In genomic region chr2:70887550-70888229, GRCh38 we compare ENCODE assay signal across 8 cellular contexts. TPM values are rescaled to one million over a fixed set of nuclear protein-coding genes. Genes with fewer than 3 reads are reported as not detected.
A peak's percentile ranks its signal among the peaks of the same experiment; 100 is the strongest.
DNase-seq lines count a peak whose midpoint lies in the region; ATAC-seq and TF ChIP-seq lines count a peak whose summit lies in the region.

No MANE protein-coding gene starts in this region.

- H3K27ac Mint-ChIP-seq in CD14-positive monocyte: peak overlapping the region in 2 of 7 donors; percentile 68 to 83
- H3K27ac Mint-ChIP-seq in activated naive CD4-positive, alpha-beta T cell treated with anti-CD3 and anti-CD28 coated beads, Interleukin-2, amount 50 U/mL, for 24 hours: no peak overlapping the region

- no peak overlapping the region for H2AFZ ChIP-seq in OCI-LY7 (ENCODE audit: low read length)

- DNase-seq in CD14-positive monocyte (ENCODE audit: low spot score) (peak; percentile 32), islet precursor cell (peak; percentile 70), T-helper 9 cell (no peak), OCI-LY7 (ENCODE audit: low spot score) (no peak)
- DNase-seq in stimulated activated CD4-positive, alpha-beta T cell treated with anti-CD3 and anti-CD28 coated beads, Interleukin-4, amount 100 ng/mL, for 4 hours: peak; percentile 16 to 52

- no peaks in the 10 kb centered on the region for H4K20me1 ChIP-seq in OCI-LY7 (ENCODE audit: insufficient read depth, low read length)

- no peaks in the 10 kb centered on the region for H3K9me3 ChIP-seq in HUES6 (ENCODE audit: control insufficient read depth, insufficient read depth, low read depth, low read length)
- H3K9me3 ChIP-seq in OCI-LY7 (ENCODE audit: low read length): no peaks in the 10 kb centered on the region

- peaks cover 3% of the 10 kb centered on the region; the same call in 1 of the 2 replicates for H3K4me1 ChIP-seq in HUES6 (ENCODE audit: control insufficient read depth, insufficient read depth, low read length)
- no peaks in the 10 kb centered on the region for H3K4me1 ChIP-seq in OCI-LY7 (ENCODE audit: insufficient read depth, low read length, poor library complexity, severe bottlenecking)

- intact Hi-C loops in CD14-positive monocyte (cut with micrococcal nuclease): no loop called here
- intact Hi-C loops in OCI-LY7 (cut with micrococcal nuclease; ENCODE audit: unreplicated experiment): no loop called here

- peaks cover 89 to 92% (median 90%) of the 10 kb centered on the region in 3 donors for H3K27me3 Mint-ChIP-seq in CD14-positive monocyte (ENCODE audit: low read depth in 3 of 3)
- H3K27me3 Mint-ChIP-seq in activated naive CD4-positive, alpha-beta T cell treated with anti-CD3 and anti-CD28 coated beads, Interleukin-2, amount 50 U/mL, for 24 hours: peaks cover 59% of the 10 kb centered on the region

- no peaks in the 10 kb centered on the region for H3K9me2 ChIP-seq in OCI-LY7 (ENCODE audit: insufficient read depth, low read length)

- no peaks in the 10 kb centered on the region for H3K36me3 ChIP-seq in HUES6 (ENCODE audit: control insufficient read depth, insufficient read depth, low read length)
- no peaks in the 10 kb centered on the region for H3K36me3 ChIP-seq in OCI-LY7 (ENCODE audit: insufficient read depth, low read length)

- no peak overlapping the region for H3K27ac ChIP-seq in HUES6 (ENCODE audit: low read depth, low read length)
- no peak overlapping the region for H3K27ac ChIP-seq in OCI-LY7 (ENCODE audit: low read depth, low read length, poor library complexity, severe bottlenecking)

- peaks cover 28% of the 10 kb centered on the region for H3K4me1 Mint-ChIP-seq in CD14-positive monocyte
- H3K4me1 Mint-ChIP-seq in activated naive CD4-positive, alpha-beta T cell treated with anti-CD3 and anti-CD28 coated beads, Interleukin-2, amount 50 U/mL, for 24 hours: peaks cover 31% of the 10 kb centered on the region

- CTCF ChIA-PET in OCI-LY7 (lab: Charles Lee; ENCODE audit: unreplicated experiment): interaction anchor here (0.6 kb wide), 1 partner anchor 704 kb away, joined by 4 read pairs; no protein-coding TSS in a partner anchor

- H3K4me3 Mint-ChIP-seq in CD14-positive monocyte: peak overlapping the region; percentile 65 to 92
- peak overlapping the region; percentile 81 for H3K4me3 Mint-ChIP-seq in activated naive CD4-positive, alpha-beta T cell treated with anti-CD3 and anti-CD28 coated beads, Interleukin-2, amount 50 U/mL, for 24 hours

- peaks cover 100% of the 10 kb centered on the region for H3K27me3 ChIP-seq in HUES6 (ENCODE audit: control insufficient read depth, insufficient read depth, low read length)

- H3K9me3 Mint-ChIP-seq in CD14-positive monocyte: peaks cover 0 to 31% (median 10%) of the 10 kb centered on the region in 7 donors
- H3K9me3 Mint-ChIP-seq in activated naive CD4-positive, alpha-beta T cell treated with anti-CD3 and anti-CD28 coated beads, Interleukin-2, amount 50 U/mL, for 24 hours: peaks cover 7% of the 10 kb centered on the region

- H3K4me2 ChIP-seq in OCI-LY7 (ENCODE audit: low read length): no peak overlapping the region

- no peak for ATAC-seq in HG03442 (IDR thresholded peaks at IDR 0.05; ENCODE audit: unreplicated experiment)

- no TSS peak for BruUV-seq in OCI-LY7 (replicated peaks; lab: Mats Ljungman, UMichigan)

- POLR2A ChIA-PET in OCI-LY7 (lab: Charles Lee): no interaction called here

- H3K36me3 Mint-ChIP-seq in CD14-positive monocyte: peaks cover 6 to 13% of the 10 kb centered on the region in 2 donors
- peaks cover 2% of the 10 kb centered on the region for H3K36me3 Mint-ChIP-seq in activated naive CD4-positive, alpha-beta T cell treated with anti-CD3 and anti-CD28 coated beads, Interleukin-2, amount 50 U/mL, for 24 hours

- H3K4me3 ChIP-seq in HUES6 (ENCODE audit: low read depth, low read length): peak overlapping the region; percentile 71
- H3K4me3 ChIP-seq in OCI-LY7 (ENCODE audit: low read depth, low read length, poor library complexity, severe bottlenecking): no peak overlapping the region

- peak overlapping the region; percentile 41 for H3K9ac ChIP-seq in HUES6 (ENCODE audit: low read length)

- H3K79me2 ChIP-seq in OCI-LY7 (ENCODE audit: insufficient read depth, low read depth, low read length): no peaks in the 10 kb centered on the region

- TF ChIP-seq CTCF in CD14-positive monocyte (IDR thresholded peaks at IDR 0.05): no peak
- no peak for TF ChIP-seq CTCF in OCI-LY7 (conservative IDR thresholded peaks at IDR 0.05; ENCODE audit: low read length)

RNA-seq across cellular contexts. Expression of gene VAX2, which starts 12.7 kb away (rescaled TPM):
- not detected for polyA plus RNA-seq in CD14-positive monocyte
- total RNA-seq in OCI-LY7 (2014; rRNA removed; shearing (Covaris generic)): not detected in 2 replicates
- not detected in 2 replicates for total RNA-seq in OCI-LY7 (2022)

RNA-seq across cellular contexts. Expression of gene ATP6V1B1, which starts 48.0 kb away (rescaled TPM):
- not detected for polyA plus RNA-seq in CD14-positive monocyte
- not detected in 2 replicates for total RNA-seq in OCI-LY7 (2014; rRNA removed; shearing (Covaris generic))
- not detected in 2 replicates for total RNA-seq in OCI-LY7 (2022)

RNA-seq across cellular contexts. Expression of gene CD207, which starts 52.1 kb away (rescaled TPM):
- polyA plus RNA-seq in CD14-positive monocyte: not detected
- not detected in 2 replicates for total RNA-seq in OCI-LY7 (2014; rRNA removed; shearing (Covaris generic))
- not detected in 2 replicates for total RNA-seq in OCI-LY7 (2022)

Comparison
In these comparisons a context has a peak if more than half of its experiments do, and no peak if none do; other contexts are left out.
1. DNase-seq: peak in CD14-positive monocyte (single experiment), islet precursor cell (single experiment) and stimulated activated CD4-positive, alpha-beta T cell treated with anti-CD3 and anti-CD28 coated beads, Interleukin-4, amount 100 ng/mL, for 4 hours (2 of 2); none in T-helper 9 cell (single experiment) and OCI-LY7 (single experiment).